In genomic region chr14:89343356-89343755, GRCh38 we compare ENCODE assay signal across 34 cellular contexts.
"Had no signal": no experiment of that assay in that cellular context is flagged by ENCODE, and none has a peak within 500 bp of the region (broad histone marks: within the 10 kb centered on the region; RNA-seq: fewer than 3 reads in every experiment).

No MANE protein-coding gene starts in this region.

- ATAC-seq: activated CD8-positive, alpha-beta T cell treated with anti-CD3 and anti-CD28 coated beads for 36 hours; activated T-cell treated with anti-CD3 and anti-CD28 coated beads, Interleukin-2, amount 50 U/mL, for 72 hours; activated T-helper 17 cell treated with anti-CD3 and anti-CD28 coated beads, Interleukin-2, amount 50 U/mL, for 72 hours; body of pancreas; PC-3; SK-N-SH treated with all-trans-retinoic acid at 6 μM for 48 hours had no signal

- H3K27ac Mint-ChIP-seq: activated B cell treated with CpG ODN at 0.5 μM for 24 hours; activated CD8-positive, alpha-beta T cell treated with anti-CD3 and anti-CD28 coated beads for 36 hours; activated naive CD4-positive, alpha-beta T cell treated with anti-CD3 and anti-CD28 coated beads, Interleukin-2, amount 50 U/mL, for 24 hours; activated naive CD8-positive, alpha-beta T cell treated with anti-CD3 and anti-CD28 coated beads, Interleukin-2, amount 10 ng/mL, durations not matched to agents 7 days and 5 days; activated T-cell treated with anti-CD3 and anti-CD28 coated beads, Interleukin-2, amount 50 U/mL, for 72 hours; activated T-helper 17 cell treated with anti-CD3 and anti-CD28 coated beads, Interleukin-2, amount 50 U/mL, for 72 hours had no signal

- H3K27me3 Mint-ChIP-seq: activated B cell treated with CpG ODN at 0.5 μM for 24 hours; activated CD8-positive, alpha-beta T cell treated with anti-CD3 and anti-CD28 coated beads for 36 hours; activated naive CD4-positive, alpha-beta T cell treated with anti-CD3 and anti-CD28 coated beads, Interleukin-2, amount 50 U/mL, for 24 hours; activated naive CD8-positive, alpha-beta T cell treated with anti-CD3 and anti-CD28 coated beads, Interleukin-2, amount 10 ng/mL, durations not matched to agents 7 days and 5 days; activated T-helper 17 cell treated with anti-CD3 and anti-CD28 coated beads, Interleukin-2, amount 50 U/mL, for 72 hours had no signal

- H3K36me3 ChIP-seq: adrenal gland, SJSA1 had no signal

- H3K27ac ChIP-seq: adrenal gland, body of pancreas, Peyer's patch, SJSA1 had no signal

- H3K9me3 Mint-ChIP-seq: activated B cell treated with CpG ODN at 0.5 μM for 24 hours; activated CD8-positive, alpha-beta T cell treated with anti-CD3 and anti-CD28 coated beads for 36 hours; activated naive CD4-positive, alpha-beta T cell treated with anti-CD3 and anti-CD28 coated beads, Interleukin-2, amount 50 U/mL, for 24 hours; activated T-cell treated with anti-CD3 and anti-CD28 coated beads, Interleukin-2, amount 50 U/mL, for 72 hours; activated T-helper 17 cell treated with anti-CD3 and anti-CD28 coated beads, Interleukin-2, amount 50 U/mL, for 72 hours had no signal

- H3K4me3 Mint-ChIP-seq: activated B cell treated with CpG ODN at 0.5 μM for 24 hours; activated CD8-positive, alpha-beta T cell treated with anti-CD3 and anti-CD28 coated beads for 36 hours; activated naive CD4-positive, alpha-beta T cell treated with anti-CD3 and anti-CD28 coated beads, Interleukin-2, amount 50 U/mL, for 24 hours; activated naive CD8-positive, alpha-beta T cell treated with anti-CD3 and anti-CD28 coated beads, Interleukin-2, amount 10 ng/mL, durations not matched to agents 7 days and 5 days; activated T-cell treated with anti-CD3 and anti-CD28 coated beads, Interleukin-2, amount 50 U/mL, for 72 hours; activated T-helper 17 cell treated with anti-CD3 and anti-CD28 coated beads, Interleukin-2, amount 50 U/mL, for 72 hours had no signal

- FAIRE-seq: astrocyte had no signal

- H3K4me3 ChIP-seq: adrenal gland, body of pancreas, Peyer's patch, SJSA1 had no signal

- H3K9me3 ChIP-seq: adrenal gland, body of pancreas, Peyer's patch, SJSA1 had no signal

- H3K27me3 ChIP-seq: adrenal gland, body of pancreas, Peyer's patch, SJSA1 had no signal

- DNase-seq: activated B cell treated with CpG ODN at 0.5 μM for 24 hours; activated CD4-positive, alpha-beta T cell treated with anti-CD3 and anti-CD28 coated beads for 48 hours; activated CD4-positive, CD25-positive, alpha-beta regulatory T cell treated with anti-CD3 and anti-CD28 coated beads, Interleukin-2, amount 50 U/mL, for 72 hours; activated CD8-positive, alpha-beta T cell treated with anti-CD3 and anti-CD28 coated beads for 36 hours; activated gamma-delta T cell; activated naive CD4-positive, alpha-beta T cell treated with Interleukin-2 at 50 U/mL for 16 hours; activated naive CD8-positive, alpha-beta T cell treated with anti-CD3 and anti-CD28 coated beads, Interleukin-2, amount 10 ng/mL, durations not matched to agents 7 days and 5 days; activated T-cell treated with anti-CD3 and anti-CD28 coated beads, Interleukin-2, amount 50 U/mL, for 1 hour; activated T-cell treated with anti-CD3 and anti-CD28 coated beads, Interleukin-2, amount 50 U/mL, for 72 hours; adrenal gland; body of pancreas; central memory CD4-positive, alpha-beta T cell; MM.1S; MV-4-11; NCI-H1092; NCI-H1436 treated with DMSO at 0.1 percent for 48 hours; NCI-H1694 treated with DMSO at 0.1 percent for 48 hours; NCI-H2029; NCI-H345; NCI-H524 treated with DMSO at 0.1 percent for 48 hours; NK-92 treated with Interleukin-12 subunit alpha and Interleukin-12 subunit beta, amount 100 ng/mL, for 24 hours; PC-3; Peyer's patch; RPMI8226; SHP77 treated with DMSO at 0.1 percent for 48 hours; SW 1271; T-helper 1 cell; T-helper 2 cell; T-helper 9 cell had no signal
